ENCODE assay signal across 23 cellular contexts in the genomic region with DNA sequence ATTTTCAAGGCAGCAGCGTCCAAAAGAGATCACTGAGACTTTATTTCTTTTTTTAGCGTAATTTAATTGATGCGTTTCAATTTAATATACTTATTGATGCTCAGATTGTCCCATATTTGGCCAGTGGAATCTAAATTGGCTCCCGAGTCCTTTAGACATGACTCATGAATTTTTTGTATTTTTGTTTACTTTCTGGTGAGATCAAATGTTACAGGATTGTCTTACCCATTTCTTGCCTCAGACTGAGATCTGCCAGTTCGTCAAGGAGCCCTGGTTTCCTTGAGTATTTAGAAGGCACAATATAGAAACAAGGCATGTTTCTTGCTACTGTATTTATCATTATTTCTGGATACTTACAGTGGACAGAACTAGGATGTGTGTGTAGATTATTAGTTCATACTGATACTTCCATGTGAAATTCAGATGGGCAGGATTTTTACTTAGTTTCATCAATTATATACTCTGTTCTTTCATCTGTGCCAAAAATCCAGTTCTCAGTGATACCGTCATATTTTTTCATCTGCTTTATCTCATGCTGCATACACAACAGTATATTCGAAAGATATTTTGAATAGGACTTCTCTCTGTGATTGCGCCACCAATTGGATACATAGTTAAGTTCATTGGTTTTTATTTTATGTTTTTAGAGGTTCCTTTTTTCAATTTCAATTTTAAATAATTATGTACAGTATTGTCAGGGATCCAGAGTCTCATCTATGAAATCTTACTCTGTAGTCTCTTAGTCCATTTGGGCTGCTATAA.
A peak's percentile ranks its signal among the peaks of the same experiment; 100 is the strongest.
DNase-seq lines count a peak whose midpoint lies in the region; ATAC-seq and TF ChIP-seq lines count a peak whose summit lies in the region.
"Had no signal": no experiment of that assay in that cellular context is flagged by ENCODE, and none has a peak within 500 bp of the region (broad histone marks: within the 10 kb centered on the region; RNA-seq: fewer than 3 reads in every experiment).

No MANE protein-coding gene starts in this region.

- H3K4me1 ChIP-seq in mammary epithelial cell (ENCODE audit: insufficient read depth, low read length) = peaks cover 18% of the 10 kb centered on the region
- H3K4me1 ChIP-seq in adipocyte (ENCODE audit: control insufficient read depth, insufficient read depth, low read length) = peaks cover 66% of the 10 kb centered on the region
- peaks cover 12 to 32% (median 26%) of the 10 kb centered on the region in 4 donors for H3K4me1 ChIP-seq in transverse colon

- BruUV-seq in MCF 10A (replicated peaks; lab: Mats Ljungman, UMichigan) (TSS peak; percentile 96), mammary epithelial cell (replicated peaks; lab: Mats Ljungman, UMichigan) (no TSS peak)

- H3K4me3 ChIP-seq in mammary epithelial cell (replicated peaks in 1 of 3; ENCODE audit: insufficient read depth in 1 of 3, low read depth in 2 of 3, low read length in 3 of 3) (no peak overlapping the region), adipocyte (ENCODE audit: low read length) (peak overlapping the region; percentile 56), transverse colon (no peak overlapping the region)
- H3K4me3 ChIP-seq: lung, SK-N-MC had no signal

- no peak for ATAC-seq in HG03442 (IDR thresholded peaks at IDR 0.05; ENCODE audit: unreplicated experiment)
- ATAC-seq: stimulated activated naive CD8-positive, alpha-beta T cell treated with anti-CD3 and anti-CD28 coated beads, Interleukin-15, amount 100 ng/mL, for 72 hours; T-helper 17 cell had no signal

- H3K27me3 Mint-ChIP-seq in MCF 10A (ENCODE audit: insufficient read depth, unreplicated experiment) = no peaks in the 10 kb centered on the region
- H3K27me3 Mint-ChIP-seq: type B pancreatic cell had no signal

- H3K36me3 ChIP-seq in mammary epithelial cell (ENCODE audit: insufficient read depth, low read length) (no peaks in the 10 kb centered on the region), adipocyte (ENCODE audit: control insufficient read depth, insufficient read depth, low read length, severe bottlenecking) (peaks cover 3% of the 10 kb centered on the region), transverse colon (no peaks in the 10 kb centered on the region)

- peak overlapping the region; percentile 74 for H3K27ac Mint-ChIP-seq in MCF 10A (ENCODE audit: low read depth, unreplicated experiment)
- H3K27ac Mint-ChIP-seq: T-helper 17 cell, type B pancreatic cell had no signal

- dilution Hi-C loops in mammary epithelial cell (cut with HindIII; ENCODE audit: low sequenced_read_pairs) = no loop called here

- no peaks in the 10 kb centered on the region for H3K27me3 ChIP-seq in mammary epithelial cell (ENCODE audit: insufficient read depth, low read length)
- no peaks in the 10 kb centered on the region for H3K27me3 ChIP-seq in adipocyte (replicated peaks; ENCODE audit: control insufficient read depth, insufficient read depth, low read length)
- H3K27me3 ChIP-seq in transverse colon = no peaks in the 10 kb centered on the region

- TF ChIP-seq EP300 in transverse colon (IDR thresholded peaks at IDR 0.05; ENCODE audit: low read depth) = no peak

- in situ Hi-C loops in mammary epithelial cell (cut with MboI; ENCODE audit: low sequenced_read_pairs in 2 of 2) (no loop called here), transverse colon (cut with MboI; ENCODE audit: low pct_ligation_motif_present in 1 of 4, low pct_unique_long_range_greater_than_20kb in 1 of 4, low sequenced_read_pairs in 3 of 4) (no loop called here)

- H3K9me3 ChIP-seq in mammary epithelial cell (replicated peaks; ENCODE audit: insufficient read depth, low read length) (no peaks in the 10 kb centered on the region), adipocyte (ENCODE audit: control insufficient read depth, low read length) (no peaks in the 10 kb centered on the region), transverse colon (no peaks in the 10 kb centered on the region)

- TF ChIP-seq CTCF in MCF 10A (IDR thresholded peaks at IDR 0.05; ENCODE audit: unreplicated experiment) = no peak
- TF ChIP-seq CTCF in mammary epithelial cell (conservative IDR thresholded peaks at IDR 0.05 in 1 of 2, IDR thresholded peaks at IDR 0.05 in 1 of 2; ENCODE audit: extremely low read depth in 1 of 2, insufficient read depth in 1 of 2, low read depth in 1 of 2, low read length in 2 of 2) = no peak
- TF ChIP-seq CTCF in transverse colon (IDR thresholded peaks at IDR 0.05) = no peak
- TF ChIP-seq CTCF in GM10248 (IDR thresholded peaks at IDR 0.05; ENCODE audit: control extremely low read depth, extremely low read depth, low read depth, missing control alignments) = no peak

- POLR2A ChIA-PET in MCF 10A (lab: Yijun Ruan, JAX) (interaction anchor here (1.3 kb wide), 1 partner anchor 156 kb away, joined by 4 read pairs; no protein-coding TSS in a partner anchor), GM10248 (lab: Yijun Ruan, JAX) (no interaction called here)

- 98% methylated on average over 8 of the region's 8 CpGs for WGBS in mammary epithelial cell (ENCODE audit: low coverage, missing lambda C conversion rate)
- 82 to 84% methylated on average over 8 of the region's 8 CpGs for WGBS in transverse colon (ENCODE audit: low coverage in 1 of 2), 2 donors

- H3K9ac ChIP-seq in mammary epithelial cell (ENCODE audit: insufficient read depth, low read length) (no peak overlapping the region), adipocyte (ENCODE audit: low read length) (peak overlapping the region; percentile 73)

- DNase-seq in MCF 10A (ENCODE audit: unreplicated experiment) (peak; percentile 33), mammary epithelial cell (no peak), adipocyte (ENCODE audit: low read depth) (peak; percentile 50), iris pigment epithelial cell (ENCODE audit: low read depth) (peak; percentile 43), transverse colon (no peak), GM10248 (ENCODE audit: extremely low spot score) (no peak), DMS53 treated with DMSO at 0.1 percent for 48 hours (lab: John Stamatoyannopoulos, UW; ENCODE audit: unreplicated experiment) (no peak)
- DNase-seq: activated CD4-positive, alpha-beta T cell treated with anti-CD3 and anti-CD28 coated beads for 48 hours; activated naive CD4-positive, alpha-beta T cell treated with anti-CD3 and anti-CD28 coated beads, Interleukin-2, amount 50 U/mL, for 16 hours; anterior cingulate cortex; Calu3; NCI-H1105 treated with DMSO at 0.1 percent for 48 hours; NCI-H2081 treated with DMSO at 0.1 percent for 48 hours; NCI-H446; nucleus accumbens; stimulated activated CD4-positive, alpha-beta T cell treated with anti-CD3 and anti-CD28 coated beads, Interleukin-12 subunit alpha, Interleukin-12 subunit beta, amount 100 ng/mL, for 4 hours; stimulated activated naive CD8-positive, alpha-beta T cell treated with anti-CD3 and anti-CD28 coated beads, Interleukin-15, amount 100 ng/mL, for 72 hours; T-helper 17 cell had no signal

- H3K4me1 Mint-ChIP-seq in MCF 10A (ENCODE audit: insufficient read depth, unreplicated experiment) = peaks cover 29% of the 10 kb centered on the region
- H3K4me1 Mint-ChIP-seq: stimulated activated naive CD8-positive, alpha-beta T cell treated with anti-CD3 and anti-CD28 coated beads, Interleukin-15, amount 100 ng/mL, for 72 hours; T-helper 17 cell had no signal

- H3K4me2 ChIP-seq in mammary epithelial cell (ENCODE audit: insufficient read depth, low read depth, low read length) = no peak overlapping the region

- intact Hi-C loops in MCF 10A (cut with micrococcal nuclease) = loop anchor here (10.0 kb wide), 1 partner anchor 207 kb away; a partner anchor contains a TSS
- intact Hi-C loops in mammary epithelial cell (cut with micrococcal nuclease) = loop anchor here (2.0 to 10.0 kb wide), 2 partner anchors 17 to 443 kb away; a partner anchor contains a TSS
- intact Hi-C loops in transverse colon (cut with DNase I; ENCODE audit: low total_unique reads) = no loop called here

- CTCF ChIA-PET in MCF 10A (lab: Yijun Ruan, JAX) = interaction anchor here (0.6 kb wide), 1 partner anchor 1658 kb away, joined by 3 read pairs; no protein-coding TSS in a partner anchor
- CTCF ChIA-PET in mammary epithelial cell (lab: Charles Lee; ENCODE audit: low non-redundant PET) = no interaction called here
- CTCF ChIA-PET in GM10248 (lab: Yijun Ruan, JAX) = no interaction called here

- no peak for TF ChIP-seq POLR2A in transverse colon (IDR thresholded peaks at IDR 0.05)

- no peaks in the 10 kb centered on the region for H3K9me3 Mint-ChIP-seq in MCF 10A (ENCODE audit: unreplicated experiment)
- H3K9me3 Mint-ChIP-seq: stimulated activated naive CD8-positive, alpha-beta T cell treated with anti-CD3 and anti-CD28 coated beads, Interleukin-15, amount 100 ng/mL, for 72 hours had no signal

- no peaks in the 10 kb centered on the region for H4K20me1 ChIP-seq in mammary epithelial cell (ENCODE audit: insufficient read depth, low read length)

- H3K27ac ChIP-seq in mammary epithelial cell (ENCODE audit: insufficient read depth, low read depth, low read length) (no peak overlapping the region), transverse colon (peak overlapping the region; percentile 61 to 84 (median 72))
- H3K27ac ChIP-seq: 22Rv1, SK-N-MC had no signal

- no peaks in the 10 kb centered on the region for H3K79me2 ChIP-seq in mammary epithelial cell (ENCODE audit: insufficient read depth, low read length)

- no peaks in the 10 kb centered on the region for H3K36me3 Mint-ChIP-seq in MCF 10A (ENCODE audit: insufficient read depth, unreplicated experiment)
- H3K36me3 Mint-ChIP-seq: type B pancreatic cell had no signal

- H2AFZ ChIP-seq in mammary epithelial cell (ENCODE audit: low read depth, low read length) = no peak overlapping the region

- no peak overlapping the region for H3K4me3 Mint-ChIP-seq in MCF 10A (ENCODE audit: unreplicated experiment)
- H3K4me3 Mint-ChIP-seq: stimulated activated naive CD8-positive, alpha-beta T cell treated with anti-CD3 and anti-CD28 coated beads, Interleukin-15, amount 100 ng/mL, for 72 hours; T-helper 17 cell; type B pancreatic cell had no signal

Comparison
In these comparisons a context has a peak if more than half of its experiments do, and no peak if none do; other contexts are left out.
1. DNase-seq: peak in MCF 10A (single experiment), adipocyte (single experiment) and iris pigment epithelial cell (single experiment); none in mammary epithelial cell (single experiment), transverse colon (single experiment), GM10248 (single experiment) and DMS53 treated with DMSO at 0.1 percent for 48 hours (single experiment).